20 cellular contexts compared by ENCODE assay signal in the genomic region with DNA sequence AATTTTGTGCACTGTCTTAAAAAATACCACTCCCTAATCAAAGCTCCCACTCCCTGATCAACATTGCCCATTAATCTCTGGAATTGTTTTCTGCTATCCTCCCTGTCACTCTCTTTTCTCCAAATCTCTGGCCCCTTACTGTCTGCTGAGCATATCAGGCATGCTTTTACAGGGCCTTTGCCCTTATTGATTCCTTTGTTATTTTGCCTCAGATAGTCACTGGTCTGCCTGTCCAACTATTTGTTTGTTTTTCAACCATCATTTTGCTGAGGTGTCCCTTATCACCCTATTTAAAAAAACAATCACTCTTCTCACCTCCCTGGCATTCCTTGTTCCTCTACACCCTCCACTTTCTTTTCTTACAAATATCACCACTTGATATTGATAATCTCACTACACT.
DNase-seq lines count a peak whose midpoint lies in the region; ATAC-seq and TF ChIP-seq lines count a peak whose summit lies in the region.
"Had no signal": no experiment of that assay in that cellular context is flagged by ENCODE, and none has a peak within 500 bp of the region (broad histone marks: within the 10 kb centered on the region; RNA-seq: fewer than 3 reads in every experiment).

No MANE protein-coding gene starts in this region.

- H3K27me3 ChIP-seq in OCI-LY3 (ENCODE audit: low read depth, low read length) (no peaks in the 10 kb centered on the region), liver (ENCODE audit: control insufficient read depth in 4 of 4, insufficient read depth in 4 of 4, low read length in 3 of 4) (no peaks in the 10 kb centered on the region), smooth muscle cell (ENCODE audit: low read depth) (no peaks in the 10 kb centered on the region)
- H3K27me3 ChIP-seq: BE2C; BLaER1 treated with 17β-estradiol and CSF1 and Interleukin-3, amounts not matched to agents 10 nM and 100 nM had no signal

- TF ChIP-seq RAD21 in liver (IDR thresholded peaks at IDR 0.05), result peak in 1 of 2 donors; percentile 3

- H3F3A ChIP-seq in smooth muscle cell (ENCODE audit: low read depth), result no peaks in the 10 kb centered on the region

- H3K4me2 ChIP-seq in OCI-LY3 (ENCODE audit: low read length), result peak overlapping the region; percentile 38; the same call in 1 of the 2 replicates
- H3K4me2 ChIP-seq in smooth muscle cell, result no peak overlapping the region

- H3K36me3 Mint-ChIP-seq in glutamatergic neuron (ENCODE audit: unreplicated experiment), result no peaks in the 10 kb centered on the region
- H3K36me3 Mint-ChIP-seq: CD14-positive monocyte; CD8-positive, alpha-beta memory T cell had no signal

- no peak overlapping the region for H3K4me3 ChIP-seq in OCI-LY3 (ENCODE audit: low read length)
- no peak overlapping the region for H3K4me3 ChIP-seq in liver (ENCODE audit: low read depth in 1 of 3, low read length in 3 of 3)
- H3K4me3 ChIP-seq in smooth muscle cell, result no peak overlapping the region
- H3K4me3 ChIP-seq: BLaER1 treated with 17β-estradiol and CSF1 and Interleukin-3, amounts not matched to agents 10 nM and 100 nM; GM12878; GM23248 had no signal

- H3K4me3 Mint-ChIP-seq in glutamatergic neuron (ENCODE audit: unreplicated experiment), result no peak overlapping the region
- H3K4me3 Mint-ChIP-seq: CD14-positive monocyte; CD4-positive, alpha-beta T cell; CD8-positive, alpha-beta memory T cell had no signal

- H3K27me3 Mint-ChIP-seq in glutamatergic neuron (ENCODE audit: unreplicated experiment), result no peaks in the 10 kb centered on the region
- H3K27me3 Mint-ChIP-seq: CD4-positive, alpha-beta T cell had no signal

- peaks cover 37% of the 10 kb centered on the region for H3K4me1 Mint-ChIP-seq in glutamatergic neuron (ENCODE audit: low read depth, unreplicated experiment)
- H3K4me1 Mint-ChIP-seq: CD14-positive monocyte; CD8-positive, alpha-beta memory T cell had no signal

- H3K9me3 ChIP-seq in OCI-LY3 (ENCODE audit: insufficient read depth, low read length) (no peaks in the 10 kb centered on the region), liver (ENCODE audit: control insufficient read depth in 4 of 4, low read length in 3 of 4) (no peaks in the 10 kb centered on the region), smooth muscle cell (replicated peaks; ENCODE audit: low read depth) (no peaks in the 10 kb centered on the region)
- H3K9me3 ChIP-seq: BE2C; BLaER1 treated with 17β-estradiol and CSF1 and Interleukin-3, amounts not matched to agents 10 nM and 100 nM had no signal

- H3K36me3 ChIP-seq in OCI-LY3 (replicated peaks; ENCODE audit: low read depth, low read length) (no peaks in the 10 kb centered on the region), liver (ENCODE audit: control insufficient read depth in 4 of 4, insufficient read depth in 3 of 4, low read depth in 1 of 4, low read length in 3 of 4) (no peaks in the 10 kb centered on the region), smooth muscle cell (ENCODE audit: low read depth) (no peaks in the 10 kb centered on the region)
- H3K36me3 ChIP-seq: BE2C; BLaER1 treated with 17β-estradiol and CSF1 and Interleukin-3, amounts not matched to agents 10 nM and 100 nM had no signal

- H4K20me1 ChIP-seq in OCI-LY3 (ENCODE audit: insufficient read depth, low read length) (no peaks in the 10 kb centered on the region), smooth muscle cell (ENCODE audit: low read depth) (no peaks in the 10 kb centered on the region)
- H4K20me1 ChIP-seq: BLaER1 treated with 17β-estradiol and CSF1 and Interleukin-3, amounts not matched to agents 10 nM and 100 nM had no signal

- H3K27ac ChIP-seq in OCI-LY3 (ENCODE audit: low read length) (no peak overlapping the region), liver (ENCODE audit: low read depth in 1 of 2, low read length in 2 of 2) (no peak overlapping the region), smooth muscle cell (ENCODE audit: low read depth) (no peak overlapping the region)
- H3K27ac ChIP-seq: BLaER1 treated with 17β-estradiol and CSF1 and Interleukin-3, amounts not matched to agents 10 nM and 100 nM; GM23248 had no signal

- H3K79me2 ChIP-seq in OCI-LY3 (ENCODE audit: low read length), result no peaks in the 10 kb centered on the region
- H3K79me2 ChIP-seq in smooth muscle cell (ENCODE audit: low read depth), result no peaks in the 10 kb centered on the region

- no peak overlapping the region for H3K9ac ChIP-seq in OCI-LY3 (ENCODE audit: low read length)
- H3K9ac ChIP-seq in liver (ENCODE audit: low read depth in 1 of 2, low read length in 2 of 2), result no peak overlapping the region
- H3K9ac ChIP-seq in smooth muscle cell (ENCODE audit: low read depth), result no peak overlapping the region
- H3K9ac ChIP-seq: BLaER1 treated with 17β-estradiol and CSF1 and Interleukin-3, amounts not matched to agents 10 nM and 100 nM; GM23248 had no signal

- no peaks in the 10 kb centered on the region for H3K9me3 Mint-ChIP-seq in glutamatergic neuron (ENCODE audit: unreplicated experiment)
- H3K9me3 Mint-ChIP-seq: CD4-positive, alpha-beta T cell had no signal

- peak overlapping the region; percentile 24 for H3K27ac Mint-ChIP-seq in glutamatergic neuron (ENCODE audit: unreplicated experiment)
- H3K27ac Mint-ChIP-seq: CD14-positive monocyte; CD4-positive, alpha-beta T cell; CD8-positive, alpha-beta memory T cell had no signal

- H2AFZ ChIP-seq in OCI-LY3 (ENCODE audit: low read depth, low read length), result no peak overlapping the region
- H2AFZ ChIP-seq in smooth muscle cell (ENCODE audit: low read depth), result peak overlapping the region; percentile 15
- H2AFZ ChIP-seq: GM23248 had no signal

- H3K4me1 ChIP-seq in OCI-LY3 (ENCODE audit: low read length) (peaks cover 19% of the 10 kb centered on the region), liver (ENCODE audit: control insufficient read depth in 4 of 4, insufficient read depth in 4 of 4, low read length in 3 of 4) (peaks cover 0 to 10% (median 5%) of the 10 kb centered on the region in 4 donors), smooth muscle cell (ENCODE audit: low read depth) (no peaks in the 10 kb centered on the region)
- H3K4me1 ChIP-seq: BE2C had no signal

- TF ChIP-seq CTCF in OCI-LY3 (IDR thresholded peaks at IDR 0.05; ENCODE audit: low read depth, low read length), result no peak
- TF ChIP-seq CTCF in glutamatergic neuron (IDR thresholded peaks at IDR 0.05; ENCODE audit: partially characterized antibody, unreplicated experiment), result no peak
- TF ChIP-seq CTCF in liver (IDR thresholded peaks at IDR 0.05; ENCODE audit: low read depth, low read length, missing input control), result no peak
- TF ChIP-seq CTCF in smooth muscle cell (IDR thresholded peaks at IDR 0.05; ENCODE audit: borderline replicate concordance, insufficient read depth, poor library complexity, severe bottlenecking), result no peak

- ATAC-seq in HG03439 (IDR thresholded peaks at IDR 0.05; ENCODE audit: unreplicated experiment), result no peak
- ATAC-seq: GM12878 had no signal

- DNase-seq in glutamatergic neuron (no peak), smooth muscle cell (lab: John Stamatoyannopoulos, UW; ENCODE audit: unreplicated experiment) (no peak), RKO (ENCODE audit: low spot score) (no peak), DMS79 (lab: John Stamatoyannopoulos, UW) (no peak), D341Med (ENCODE audit: low spot score) (no peak)
- DNase-seq: AML-193; BE2C; CD4-positive, alpha-beta T cell; CD8-positive, alpha-beta memory T cell; DMS153; GDM1; GM23248; H7; HCEC 1CT had no signal

TF ChIP-seq in liver, 16 proteins besides CTCF, POLR2A, EP300 and RAD21:
- TF ChIP-seq HNF4A (conservative IDR thresholded peaks at IDR 0.05), result peak; percentile 52 to 69
- TF ChIP-seq, protein P1, sequence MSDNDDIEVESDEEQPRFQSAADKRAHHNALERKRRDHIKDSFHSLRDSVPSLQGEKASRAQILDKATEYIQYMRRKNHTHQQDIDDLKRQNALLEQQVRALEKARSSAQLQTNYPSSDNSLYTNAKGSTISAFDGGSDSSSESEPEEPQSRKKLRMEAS (IDR thresholded peaks at IDR 0.05), result peak; percentile 28
- TF ChIP-seq YY1 (IDR thresholded peaks at IDR 0.05), result peak; percentile 73
- peak; percentile 14 for TF ChIP-seq SP1 (IDR thresholded peaks at IDR 0.05)
- TF ChIP-seq TAF1 (conservative IDR thresholded peaks at IDR 0.05), result no peak
- TF ChIP-seq NR2F2 (IDR thresholded peaks at IDR 0.05), result peak; percentile 18
- TF ChIP-seq FOXA2 (IDR thresholded peaks at IDR 0.05), result peak; percentile 21
- TF ChIP-seq FOXA1 (IDR thresholded peaks at IDR 0.05), result no peak
- peak in 1 of 2 donors; percentile 35 for TF ChIP-seq RXRA (IDR thresholded peaks at IDR 0.05)
